In genomic region chr12:107509421-107509820, GRCh38 we compare ENCODE assay signal across 7 cellular contexts.
"Had no signal": no experiment of that assay in that cellular context is flagged by ENCODE, and none has a peak within 500 bp of the region (broad histone marks: within the 10 kb centered on the region; RNA-seq: fewer than 3 reads in every experiment).

No MANE protein-coding gene starts in this region.

- ATAC-seq: HepG2 had no signal

- H3K27ac Mint-ChIP-seq: HFFc6, IgD-negative memory B cell had no signal

- DNase-seq: GM23248, H9, HCEC 1CT, HFFc6 had no signal

- H3K4me3 Mint-ChIP-seq: H9, HFFc6, IgD-negative memory B cell had no signal

- H3K4me3 ChIP-seq: GM23248 had no signal

- H3K9me3 Mint-ChIP-seq: H9 had no signal

- H2AFZ ChIP-seq: GM23248 had no signal

- H3K27ac ChIP-seq: GM23248, HL-60 had no signal

- H3K9ac ChIP-seq: GM23248 had no signal

- H3K4me1 Mint-ChIP-seq: IgD-negative memory B cell had no signal
